In the genomic region with DNA sequence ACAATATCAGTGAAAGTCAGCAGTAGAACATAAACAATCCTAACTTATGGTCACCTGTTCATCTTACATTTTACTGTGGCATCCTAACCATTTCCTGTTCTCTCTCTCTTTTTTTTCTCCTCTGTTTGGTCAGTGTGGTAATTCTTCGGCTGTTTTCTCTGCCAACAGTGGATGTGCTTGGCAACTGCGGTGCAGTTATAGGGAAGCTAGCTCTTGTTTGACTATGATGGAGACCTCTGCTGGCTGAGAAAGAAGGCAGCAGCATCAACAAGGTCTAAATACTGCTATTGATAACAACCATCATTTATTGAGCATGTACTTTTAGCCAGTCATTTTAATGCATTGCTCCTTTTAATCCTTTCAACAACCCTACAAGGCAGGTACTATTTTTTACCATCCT, we compare ENCODE assay signal across 8 cellular contexts. TPM values are rescaled to one million over a fixed set of nuclear protein-coding genes. Genes with fewer than 3 reads are reported as not detected.
DNase-seq lines count a peak whose midpoint lies in the region; ATAC-seq, FAIRE-seq and TF ChIP-seq lines count a peak whose summit lies in the region.

No MANE protein-coding gene starts in this region.

- peaks cover 10% of the 10 kb centered on the region for H3K9me3 ChIP-seq in left ventricle myocardium inferior (replicated peaks)
- peaks cover 0 to 4% (median 0%) of the 10 kb centered on the region in 12 donors for H3K9me3 ChIP-seq in heart left ventricle
- no peaks in the 10 kb centered on the region for H3K9me3 ChIP-seq in parathyroid adenoma (ENCODE audit: control insufficient read depth, low read length)
- H3K9me3 ChIP-seq in upper lobe of left lung, result peaks cover 0 to 3% (median 1%) of the 10 kb centered on the region in 4 donors

- peaks cover 12% of the 10 kb centered on the region for H3K27me3 ChIP-seq in left ventricle myocardium inferior (ENCODE audit: low read depth)
- peaks cover 0 to 4% (median 0%) of the 10 kb centered on the region in 9 donors for H3K27me3 ChIP-seq in heart left ventricle
- no peaks in the 10 kb centered on the region for H3K27me3 ChIP-seq in bronchial epithelial cell (ENCODE audit: control insufficient read depth, insufficient read depth, low read length)
- H3K27me3 ChIP-seq in parathyroid adenoma (ENCODE audit: control insufficient read depth, insufficient read depth, low read length), result no peaks in the 10 kb centered on the region
- no peaks in the 10 kb centered on the region for H3K27me3 ChIP-seq in upper lobe of left lung

- TF ChIP-seq CTCF in left ventricle myocardium inferior (IDR thresholded peaks at IDR 0.05; ENCODE audit: borderline replicate concordance) (peak; percentile 29), heart left ventricle (IDR thresholded peaks at IDR 0.05) (peak in 5 of 12 donors; percentile 13 to 33 (median 19)), bronchial epithelial cell (IDR thresholded peaks at IDR 0.05; ENCODE audit: insufficient read depth, low read length, severe bottlenecking) (peak; percentile 23), parathyroid adenoma (IDR thresholded peaks at IDR 0.05) (peak; percentile 26), upper lobe of left lung (IDR thresholded peaks at IDR 0.05) (peak in 2 of 6 experiments; percentile 12 to 19)

- no peak overlapping the region for H3K4me2 ChIP-seq in parathyroid adenoma (ENCODE audit: low read length)

- H3K4me1 ChIP-seq in left ventricle myocardium inferior (peaks cover 15% of the 10 kb centered on the region), heart left ventricle (peaks cover 0 to 12% (median under 1%) of the 10 kb centered on the region in 12 donors), parathyroid adenoma (no peaks in the 10 kb centered on the region), upper lobe of left lung (no peaks in the 10 kb centered on the region)

- H3K4me3 ChIP-seq in left ventricle myocardium inferior, result no peak overlapping the region
- H3K4me3 ChIP-seq in heart left ventricle, result no peak overlapping the region
- H3K4me3 ChIP-seq in bronchial epithelial cell (ENCODE audit: low read depth, low read length), result no peak overlapping the region
- H3K4me3 ChIP-seq in parathyroid adenoma (ENCODE audit: low read depth, low read length), result no peak overlapping the region
- no peak overlapping the region for H3K4me3 ChIP-seq in upper lobe of left lung

- no peak overlapping the region for H3K4me3 Mint-ChIP-seq in activated T-cell treated with anti-CD3 and anti-CD28 coated beads, Interleukin-2, amount 50 U/mL, for 4 hours

- intact Hi-C loops in left ventricle myocardium inferior (cut with micrococcal nuclease) (no loop called here), heart left ventricle (cut with DNase I) (no loop called here)

- no peak for TF ChIP-seq EP300 in upper lobe of left lung (IDR thresholded peaks at IDR 0.05)

- H3K4me1 Mint-ChIP-seq in activated T-cell treated with anti-CD3 and anti-CD28 coated beads, Interleukin-2, amount 50 U/mL, for 4 hours (ENCODE audit: low read depth), result peaks cover 3% of the 10 kb centered on the region

- peaks cover 7% of the 10 kb centered on the region for H3K27me3 Mint-ChIP-seq in activated T-cell treated with anti-CD3 and anti-CD28 coated beads, Interleukin-2, amount 50 U/mL, for 4 hours (ENCODE audit: low read depth)

- WGBS in heart left ventricle, 4 donors, result 28 to 47% (median 41%) methylated on average over 2 of the region's 2 CpGs
- 24 to 35% methylated on average over 2 of the region's 2 CpGs for WGBS in upper lobe of left lung, 2 donors

- no peak for TF ChIP-seq POLR2A in heart left ventricle (IDR thresholded peaks at IDR 0.05)
- TF ChIP-seq POLR2A in upper lobe of left lung (IDR thresholded peaks at IDR 0.05), result no peak

- H3K27ac ChIP-seq in left ventricle myocardium inferior (replicated peaks), result no peak overlapping the region
- no peak overlapping the region for H3K27ac ChIP-seq in heart left ventricle
- no peak overlapping the region for H3K27ac ChIP-seq in parathyroid adenoma
- H3K27ac ChIP-seq in upper lobe of left lung, result no peak overlapping the region

- H3K9ac ChIP-seq in parathyroid adenoma, result no peak overlapping the region

- H3K36me3 ChIP-seq in left ventricle myocardium inferior, result no peaks in the 10 kb centered on the region
- H3K36me3 ChIP-seq in heart left ventricle, result no peaks in the 10 kb centered on the region
- H3K36me3 ChIP-seq in bronchial epithelial cell (ENCODE audit: control insufficient read depth, insufficient read depth, low read length), result no peaks in the 10 kb centered on the region
- H3K36me3 ChIP-seq in parathyroid adenoma (ENCODE audit: control insufficient read depth, insufficient read depth, low read length), result no peaks in the 10 kb centered on the region
- H3K36me3 ChIP-seq in upper lobe of left lung, result no peaks in the 10 kb centered on the region

- DNase-seq in left ventricle myocardium inferior (no peak), heart left ventricle (no peak), NCI-H2171 treated with DMSO at 0.1 percent for 48 hours (lab: John Stamatoyannopoulos, UW) (peak; percentile 53), bronchial epithelial cell (ENCODE audit: low read depth) (peak; percentile 32), upper lobe of left lung (no peak)
- DNase-seq in activated T-cell treated with anti-CD3 and anti-CD28 coated beads, Interleukin-2, amount 50 U/mL, for 4 hours, result no peak
- DNase-seq in activated effector memory CD4-positive, alpha-beta T cell treated with Interleukin-2 at 50 U/mL for 16 hours, result no peak

- H3K36me3 Mint-ChIP-seq in activated T-cell treated with anti-CD3 and anti-CD28 coated beads, Interleukin-2, amount 50 U/mL, for 4 hours (ENCODE audit: insufficient read depth), result no peaks in the 10 kb centered on the region

- no peak for FAIRE-seq in bronchial epithelial cell (lab: Jason Lieb, UNC)

- no peaks in the 10 kb centered on the region for H3K79me2 ChIP-seq in parathyroid adenoma

- H3K9me3 Mint-ChIP-seq in activated T-cell treated with anti-CD3 and anti-CD28 coated beads, Interleukin-2, amount 50 U/mL, for 4 hours, result peaks cover 4% of the 10 kb centered on the region

- ATAC-seq in heart left ventricle (no peak), upper lobe of left lung (ENCODE audit: low FRiP score in 2 of 2) (no peak)
- ATAC-seq in activated T-cell treated with anti-CD3 and anti-CD28 coated beads, Interleukin-2, amount 50 U/mL, for 4 hours, result no peak

- no peak overlapping the region for H2AFZ ChIP-seq in parathyroid adenoma

RNA-seq across cellular contexts. Expression of gene DRD3, which starts 0.7 kb away (rescaled TPM):
- total RNA-seq in left ventricle myocardium inferior (not detected), heart left ventricle (not detected), bronchial epithelial cell (not detected in 2 replicates), upper lobe of left lung (not detected)
- not detected for polyA plus RNA-seq in heart left ventricle
- not detected for total RNA-seq in activated T-cell treated with anti-CD3 and anti-CD28 coated beads, Interleukin-2, amount 50 U/mL, for 4 hours

RNA-seq across cellular contexts. Expression of gene ZNF80, which starts 57.8 kb away (rescaled TPM):
- total RNA-seq in left ventricle myocardium inferior (not detected), heart left ventricle (under 1 TPM in 2 of 9 donors, not detected in 7; 0.09 to 0.11 TPM), bronchial epithelial cell (not detected in 2 replicates), upper lobe of left lung (under 1 TPM in 3 of 6 donors, not detected in 3; 0.09 to 0.44 (median 0.10) TPM)
- not detected for polyA plus RNA-seq in heart left ventricle
- total RNA-seq in activated T-cell treated with anti-CD3 and anti-CD28 coated beads, Interleukin-2, amount 50 U/mL, for 4 hours, result under 1 TPM in 2 of 3 donors, not detected in 1; 0.22 to 0.29 TPM

Comparison
In these comparisons a context has a peak if more than half of its experiments do, and no peak if none do; other contexts are left out.
1. DNase-seq: peak in NCI-H2171 treated with DMSO at 0.1 percent for 48 hours (single experiment) and bronchial epithelial cell (single experiment); none in left ventricle myocardium inferior (single experiment), heart left ventricle (0 of 5), activated T-cell treated with anti-CD3 and anti-CD28 coated beads, Interleukin-2, amount 50 U/mL, for 4 hours (single experiment), activated effector memory CD4-positive, alpha-beta T cell treated with Interleukin-2 at 50 U/mL for 16 hours (single experiment) and upper lobe of left lung (0 of 2).